Comparison of ENCODE assay signal across 10 cellular contexts in genomic region chr9:131697908-131698714, GRCh38. TPM values are rescaled to one million over a fixed set of nuclear protein-coding genes. Genes with fewer than 3 reads are reported as not detected.
DNase-seq lines count a peak whose midpoint lies in the region; ATAC-seq and TF ChIP-seq lines count a peak whose summit lies in the region.
"Had no signal": no experiment of that assay in that cellular context is flagged by ENCODE, and none has a peak within 500 bp of the region (broad histone marks: within the 10 kb centered on the region; RNA-seq: fewer than 3 reads in every experiment).

No MANE protein-coding gene starts in this region.

- no peak overlapping the region for H3K4me3 ChIP-seq in heart left ventricle
- H3K4me3 ChIP-seq: MG63 had no signal

- H3K36me3 ChIP-seq in heart left ventricle = no peaks in the 10 kb centered on the region
- H3K36me3 ChIP-seq: MG63 had no signal

- no peaks in the 10 kb centered on the region for H3K27me3 ChIP-seq in heart left ventricle
- H3K27me3 ChIP-seq: MG63 had no signal

- peak overlapping the region; percentile 47 to 93 (median 76) for H3K27ac ChIP-seq in heart left ventricle

- TF ChIP-seq POLR2A in heart left ventricle (IDR thresholded peaks at IDR 0.05) = no peak

- ATAC-seq in heart left ventricle = peak; percentile 25 to 50 (median 34)
- ATAC-seq in HG03139 (IDR thresholded peaks at IDR 0.05; ENCODE audit: unreplicated experiment) = no peak
- no peak for ATAC-seq in HG03175 (IDR thresholded peaks at IDR 0.05; ENCODE audit: unreplicated experiment)

- intact Hi-C loops in heart left ventricle (cut with DNase I) = loop anchor here in 1 of 10 donors (5.0 kb wide), 1 partner anchor 39 kb away; no protein-coding TSS in a partner anchor

- no peaks in the 10 kb centered on the region for H3K9me3 ChIP-seq in heart left ventricle
- H3K9me3 ChIP-seq: MG63 had no signal

- no peak for TF ChIP-seq CTCF in heart left ventricle (IDR thresholded peaks at IDR 0.05)

- H3K4me1 ChIP-seq in heart left ventricle = peaks cover 11 to 99% (median 69%) of the 10 kb centered on the region in 12 donors

- WGBS in heart left ventricle, 4 donors = 38 to 52% (median 48%) methylated on average over 5 to 6 of the region's 6 CpGs

- DNase-seq in H4 (ENCODE audit: low spot score) (peak; percentile 39), SKM-1 treated with dmso at 0.1 percent for 144 hours (lab: John Stamatoyannopoulos, UW; ENCODE audit: unreplicated experiment) (peak; percentile 47), heart left ventricle (no peak), retina (peak; percentile 76), NCI-H2196 (lab: John Stamatoyannopoulos, UW; ENCODE audit: unreplicated experiment) (no peak)
- no peak for DNase-seq in stimulated activated CD4-positive, alpha-beta T cell treated with anti-CD3 and anti-CD28 coated beads, Interleukin-2, amount 100 ng/mL, for 24 hours
- DNase-seq: HFFc6, MG63 had no signal

RNA-seq across cellular contexts. Expression of gene RAPGEF1, which starts 41.8 kb away (rescaled TPM):
- total RNA-seq in H4 (2014; rRNA removed; shearing (Covaris generic)) = 7.5 and 9.7 TPM in 2 replicates
- total RNA-seq in heart left ventricle = 100 to 1,000 TPM in 7 of 9 donors, 10 to 100 TPM in 2; 81.9 to 161 (median 116) TPM
- 100 to 1,000 TPM in 1 of 2 donors, 10 to 100 TPM in 1; 50.6 to 114 TPM for polyA plus RNA-seq in heart left ventricle

Comparison
In these comparisons a context has a peak if more than half of its experiments do, and no peak if none do; other contexts are left out.
1. DNase-seq: peak in H4 (single experiment), SKM-1 treated with dmso at 0.1 percent for 144 hours (single experiment) and retina (single experiment); none in heart left ventricle (0 of 5), stimulated activated CD4-positive, alpha-beta T cell treated with anti-CD3 and anti-CD28 coated beads, Interleukin-2, amount 100 ng/mL, for 24 hours (0 of 2) and NCI-H2196 (single experiment).
2. ATAC-seq: peak in heart left ventricle (4 of 4); none in HG03139 (single experiment) and HG03175 (single experiment).